In genomic region chr14:58703149-58703509, GRCh38 we compare ENCODE assay signal across 17 cellular contexts.
A peak's percentile ranks its signal among the peaks of the same experiment; 100 is the strongest.
DNase-seq lines count a peak whose midpoint lies in the region; ATAC-seq and TF ChIP-seq lines count a peak whose summit lies in the region.
"Had no signal": no experiment of that assay in that cellular context is flagged by ENCODE, and none has a peak within 500 bp of the region (broad histone marks: within the 10 kb centered on the region; RNA-seq: fewer than 3 reads in every experiment).

No MANE protein-coding gene starts in this region.

- H3K4me3 ChIP-seq in foreskin fibroblast (ENCODE audit: low read depth in 1 of 2, low read length in 2 of 2), result no peak overlapping the region
- H3K4me3 ChIP-seq: A549; BLaER1 treated with 17β-estradiol and CSF1 and Interleukin-3, amounts not matched to agents 10 nM and 100 nM had no signal

- ATAC-seq in SK-N-SH treated with all-trans-retinoic acid at 6 μM for 48 hours (peak; percentile 41; the same call in 1 of the 3 replicates), esophagus mucosa (peak; percentile 38), GM18858 (IDR thresholded peaks at IDR 0.05; ENCODE audit: unreplicated experiment) (no peak)
- ATAC-seq: A549 had no signal

- no peaks in the 10 kb centered on the region for H3K9me3 Mint-ChIP-seq in type B pancreatic cell
- H3K9me3 Mint-ChIP-seq: H9 had no signal

- peak overlapping the region; percentile 6 for H3K4me3 Mint-ChIP-seq in type B pancreatic cell
- H3K4me3 Mint-ChIP-seq: CD8-positive, alpha-beta memory T cell; H9 had no signal

- TF ChIP-seq CTCF in type B pancreatic cell (conservative IDR thresholded peaks at IDR 0.05) (no peak), foreskin fibroblast (IDR thresholded peaks at IDR 0.05; ENCODE audit: low read depth, low read length) (no peak)

- no peak overlapping the region for H3K27ac Mint-ChIP-seq in type B pancreatic cell
- H3K27ac Mint-ChIP-seq: CD8-positive, alpha-beta memory T cell; H9 had no signal

- H3K36me3 Mint-ChIP-seq in type B pancreatic cell, result no peaks in the 10 kb centered on the region
- H3K36me3 Mint-ChIP-seq: CD8-positive, alpha-beta memory T cell had no signal

- H3K4me1 Mint-ChIP-seq in type B pancreatic cell (ENCODE audit: unreplicated experiment), result peaks cover 53% of the 10 kb centered on the region
- H3K4me1 Mint-ChIP-seq: CD8-positive, alpha-beta memory T cell had no signal

- H3K27me3 Mint-ChIP-seq in type B pancreatic cell, result no peaks in the 10 kb centered on the region

- peak; percentile 28 for DNase-seq in NCI-H748 (lab: John Stamatoyannopoulos, UW; ENCODE audit: unreplicated experiment)
- DNase-seq in NCI-H748 treated with DMSO at 0.1 percent for 48 hours (lab: John Stamatoyannopoulos, UW), result no peak
- DNase-seq in type B pancreatic cell (ENCODE audit: extremely low spot score, unreplicated experiment), result no peak
- no peak for DNase-seq in activated gamma-delta T cell treated with Interleukin-2 at 50 U/mL for 16 hours
- no peak for DNase-seq in foreskin fibroblast
- DNase-seq: CD8-positive, alpha-beta memory T cell; DND-41; H9; KG1; MV-4-11; NCI-H187; NCI-H2171 had no signal

TF ChIP-seq in SK-N-SH treated with all-trans-retinoic acid at 6 μM for 48 hours, 23 proteins besides CTCF, POLR2A, EP300 and RAD21:
- TF ChIP-seq ZNF70 (CRISPR knock-in tag; IDR thresholded peaks at IDR 0.05), result no peak
- no peak for TF ChIP-seq TCF4 (CRISPR knock-in tag; IDR thresholded peaks at IDR 0.05; ENCODE audit: borderline replicate concordance)
- TF ChIP-seq CSRNP3 (CRISPR knock-in tag; IDR thresholded peaks at IDR 0.05), result no peak
- no peak for TF ChIP-seq POU6F1 (CRISPR knock-in tag; IDR thresholded peaks at IDR 0.05; ENCODE audit: borderline replicate concordance, low read depth)
- no peak for TF ChIP-seq SNAI2 (CRISPR knock-in tag; IDR thresholded peaks at IDR 0.05)
